19 cellular contexts compared by ENCODE assay signal in genomic region chr9:135773677-135774238, GRCh38.
DNase-seq lines count a peak whose midpoint lies in the region; ATAC-seq, FAIRE-seq and TF ChIP-seq lines count a peak whose summit lies in the region.
"Had no signal": no experiment of that assay in that cellular context is flagged by ENCODE, and none has a peak within 500 bp of the region (broad histone marks: within the 10 kb centered on the region; RNA-seq: fewer than 3 reads in every experiment).

No MANE protein-coding gene starts in this region.

- no peaks in the 10 kb centered on the region for H3K9me3 Mint-ChIP-seq in H9
- no peaks in the 10 kb centered on the region for H3K9me3 Mint-ChIP-seq in activated T-helper 2 cell treated with anti-CD3 and anti-CD28 coated beads, Interferon-gamma antibody, Interleukin-2, Interleukin-4, amounts not matched to agents 10 μg/mL and 5 μg/mL and 100 μg/mL, durations not matched to agents 14 hours and 24 hours and 36 hours
- H3K9me3 Mint-ChIP-seq: CD4-positive, alpha-beta T cell; GM23338; IgD-negative memory B cell had no signal

- TF ChIP-seq POLR2A in K562 (conservative IDR thresholded peaks at IDR 0.05) (no peak), stomach (IDR thresholded peaks at IDR 0.05) (no peak)

- CTCF ChIA-PET in SK-N-SH (lab: Yijun Ruan, JAX) (no interaction called here), K562 (lab: Yijun Ruan, JAX; ENCODE audit: low intra/inter-chr PET ratio) (no interaction called here)

- H3F3A ChIP-seq in SK-N-SH (replicated peaks; ENCODE audit: insufficient read depth) = no peaks in the 10 kb centered on the region

- H4K5ac ChIP-seq in H9 (ENCODE audit: insufficient read length, low read depth, low read length) = no peak overlapping the region

- no peak overlapping the region for H2BK12ac ChIP-seq in H9 (ENCODE audit: insufficient read length, low read depth, low read length)

- H2BK20ac ChIP-seq in H9 (ENCODE audit: low read depth, low read length, poor library complexity, severe bottlenecking) = no peak overlapping the region

- no peaks in the 10 kb centered on the region for H3K79me1 ChIP-seq in H9 (ENCODE audit: insufficient read depth, low read depth, low read length, poor library complexity, severe bottlenecking)

- H3K4me1 ChIP-seq in SK-N-SH (ENCODE audit: control insufficient read depth in 1 of 2, insufficient read depth in 2 of 2, low read depth in 1 of 2, low read length in 1 of 2) = no peaks in the 10 kb centered on the region
- no peaks in the 10 kb centered on the region for H3K4me1 ChIP-seq in H9 (ENCODE audit: insufficient read depth, low read length)
- H3K4me1 ChIP-seq in K562 (replicated peaks in 1 of 2; ENCODE audit: control insufficient read depth in 2 of 2, insufficient read depth in 2 of 2, low read length in 2 of 2) = peaks cover 0 to 49% of the 10 kb centered on the region in 2 experiments; a peak in 2 of 5 replicates
- no peaks in the 10 kb centered on the region for H3K4me1 ChIP-seq in stomach
- H3K4me1 ChIP-seq: A549, Caco-2, HAP-1 had no signal

- TF ChIP-seq CTCF in SK-N-SH (IDR thresholded peaks at IDR 0.05) (no peak), H9 (conservative IDR thresholded peaks at IDR 0.05) (no peak), K562 (IDR thresholded peaks at IDR 0.05 in 2 of 3, conservative IDR thresholded peaks at IDR 0.05 in 1 of 3; ENCODE audit: insufficient read depth in 2 of 3, low read depth in 1 of 3, low read length in 3 of 3) (no peak), stomach (IDR thresholded peaks at IDR 0.05) (no peak)

- no peak for TF ChIP-seq EP300 in SK-N-SH (IDR thresholded peaks at IDR 0.05; ENCODE audit: borderline replicate concordance in 1 of 2, low read depth in 1 of 2, low read length in 1 of 2)
- no peak for TF ChIP-seq EP300 in K562 (IDR thresholded peaks at IDR 0.05; ENCODE audit: low read length)
- no peak for TF ChIP-seq EP300 in stomach (IDR thresholded peaks at IDR 0.05)

- peak overlapping the region; percentile 1 for H4K8ac ChIP-seq in H9 (replicated peaks; ENCODE audit: insufficient read length, low read depth, low read length)

- H2BK120ac ChIP-seq in H9 (ENCODE audit: low read depth, low read length, poor library complexity, severe bottlenecking) = no peak overlapping the region

- no peaks in the 10 kb centered on the region for H3K9me2 ChIP-seq in SK-N-SH

- no peak overlapping the region for H4K91ac ChIP-seq in H9 (ENCODE audit: insufficient read length, low read depth, low read length)

- peaks cover 6% of the 10 kb centered on the region for H3K9me1 ChIP-seq in K562 (ENCODE audit: control insufficient read depth, insufficient read depth, low read length)

- H3K27me3 Mint-ChIP-seq in H9 (ENCODE audit: low read depth) = no peaks in the 10 kb centered on the region
- no peaks in the 10 kb centered on the region for H3K27me3 Mint-ChIP-seq in activated T-helper 2 cell treated with anti-CD3 and anti-CD28 coated beads, Interferon-gamma antibody, Interleukin-2, Interleukin-4, amounts not matched to agents 10 μg/mL and 5 μg/mL and 100 μg/mL, durations not matched to agents 14 hours and 24 hours and 36 hours (ENCODE audit: low read depth)
- H3K27me3 Mint-ChIP-seq: CD4-positive, alpha-beta T cell; IgD-negative memory B cell had no signal

- no peak overlapping the region for H3K4ac ChIP-seq in H9 (ENCODE audit: low read depth, low read length)

- no peak for ATAC-seq in SK-N-SH treated with all-trans-retinoic acid at 6 μM for 48 hours
- ATAC-seq in K562 = peak; percentile 33
- ATAC-seq: GM23338 had no signal

- H3K36me3 ChIP-seq in SK-N-SH (replicated peaks in 1 of 2; ENCODE audit: control insufficient read depth in 1 of 2, insufficient read depth in 2 of 2, low read length in 1 of 2) (no peaks in the 10 kb centered on the region), K562 (ENCODE audit: control insufficient read depth, insufficient read depth, low read length) (no peaks in the 10 kb centered on the region), stomach (no peaks in the 10 kb centered on the region)
- H3K36me3 ChIP-seq: HAP-1 had no signal

- intact Hi-C loops in K562 (cut with micrococcal nuclease) (no loop called here), stomach (cut with DNase I; ENCODE audit: low total_unique reads) (no loop called here)
- intact Hi-C loops in activated T-helper 2 cell treated with anti-CD3 and anti-CD28 coated beads, Interferon-gamma antibody, Interleukin-2, Interleukin-4, amounts not matched to agents 10 μg/mL and 5 μg/mL and 100 μg/mL, durations not matched to agents 14 hours and 24 hours and 36 hours (cut with micrococcal nuclease) = no loop called here

- no peak for TF ChIP-seq RAD21 in SK-N-SH (IDR thresholded peaks at IDR 0.05; ENCODE audit: low read length)
- TF ChIP-seq RAD21 in K562 (CRISPR knock-in tag; conservative IDR thresholded peaks at IDR 0.05 in 1 of 2, IDR thresholded peaks at IDR 0.05 in 1 of 2) = no peak

- H3K79me2 ChIP-seq in SK-N-SH (ENCODE audit: insufficient read depth) = no peaks in the 10 kb centered on the region
- no peaks in the 10 kb centered on the region for H3K79me2 ChIP-seq in H9 (ENCODE audit: insufficient read depth, low read length)
- H3K79me2 ChIP-seq in K562 (ENCODE audit: control insufficient read depth, insufficient read depth, low read length) = no peaks in the 10 kb centered on the region

- H3K27me3 ChIP-seq in SK-N-SH (ENCODE audit: insufficient read depth) (no peaks in the 10 kb centered on the region), H9 (ENCODE audit: insufficient read depth, low read length) (no peaks in the 10 kb centered on the region), K562 (ENCODE audit: control insufficient read depth in 2 of 2, insufficient read depth in 2 of 2, low read length in 2 of 2) (peaks cover 3 to 75% of the 10 kb centered on the region in 2 experiments; a peak in 3 of 5 replicates), stomach (peaks cover 0 to 58% (median 0%) of the 10 kb centered on the region in 3 donors)

- in situ Hi-C loops in K562 (cut with MboI) = no loop called here

- DNase-seq in SK-N-SH (peak; percentile 55), H9 (no peak), K562 (ENCODE audit: extremely low read depth in 1 of 4, low spot score in 3 of 4) (no peak), urothelium cell line (ENCODE audit: low spot score) (no peak), stomach (no peak)
- no peak for DNase-seq in activated T-helper 2 cell treated with anti-CD3 and anti-CD28 coated beads, Interferon-gamma antibody, Interleukin-2, Interleukin-4, amounts not matched to agents 10 μg/mL and 5 μg/mL and 100 μg/mL, durations not matched to agents 14 hours and 24 hours and 36 hours (ENCODE audit: low spot score)
- DNase-seq: AML-193; Caco-2; CD4-positive, alpha-beta T cell had no signal

- H2BK5ac ChIP-seq in H9 (ENCODE audit: insufficient read length, low read length) = no peak overlapping the region

- FAIRE-seq in K562 (lab: Jason Lieb, UNC) (no peak), urothelium cell line (lab: Jason Lieb, UNC) (peak; percentile 98)
- FAIRE-seq: D721Med, G401.6 had no signal

- no peaks in the 10 kb centered on the region for H3K36me3 Mint-ChIP-seq in H9 (ENCODE audit: insufficient read depth in 1 of 3, low read depth in 3 of 3)
- H3K36me3 Mint-ChIP-seq in activated T-helper 2 cell treated with anti-CD3 and anti-CD28 coated beads, Interferon-gamma antibody, Interleukin-2, Interleukin-4, amounts not matched to agents 10 μg/mL and 5 μg/mL and 100 μg/mL, durations not matched to agents 14 hours and 24 hours and 36 hours (ENCODE audit: low read depth) = no peaks in the 10 kb centered on the region
- H3K36me3 Mint-ChIP-seq: IgD-negative memory B cell had no signal

- H3K4me3 ChIP-seq in SK-N-SH (ENCODE audit: low read depth in 2 of 2, low read length in 1 of 2) (no peak overlapping the region), K562 (no peak overlapping the region), stomach (no peak overlapping the region)
- H3K4me3 ChIP-seq: A549, GM23338, HAP-1 had no signal

- no peak overlapping the region for H3K4me2 ChIP-seq in SK-N-SH
- H3K4me2 ChIP-seq in H9 (ENCODE audit: insufficient read depth, insufficient read length, low read length) = no peak overlapping the region
- H3K4me2 ChIP-seq in K562 (ENCODE audit: insufficient read depth, low read length) = no peak overlapping the region
- H3K4me2 ChIP-seq: A549, GM23338 had no signal

- 72% methylated on average over 10 of the region's 10 CpGs for WGBS in SK-N-SH (ENCODE audit: low lambda C conversion rate)
- WGBS in H9 (ENCODE audit: extremely low coverage, insufficient read length, low lambda C conversion rate) = no CpG with 5 or more reads among the region's 10 CpGs
- 14% methylated on average over 8 of the region's 10 CpGs for WGBS in K562 (ENCODE audit: insufficient coverage, low coverage, missing lambda C conversion rate)
- WGBS in stomach, 5 donors = 73 to 84% (median 78%) methylated on average over 10 of the region's 10 CpGs

- H3K27ac Mint-ChIP-seq in H9 = peak overlapping the region in 1 of 3 experiments; percentile 24; a peak in 1 of 7 replicates
- no peak overlapping the region for H3K27ac Mint-ChIP-seq in activated T-helper 2 cell treated with anti-CD3 and anti-CD28 coated beads, Interferon-gamma antibody, Interleukin-2, Interleukin-4, amounts not matched to agents 10 μg/mL and 5 μg/mL and 100 μg/mL, durations not matched to agents 14 hours and 24 hours and 36 hours
- H3K27ac Mint-ChIP-seq: CD4-positive, alpha-beta T cell; GM23338; IgD-negative memory B cell had no signal

- H3K23me2 ChIP-seq in H9 (ENCODE audit: insufficient read length, low read depth, low read length, poor library complexity, severe bottlenecking) = no peaks in the 10 kb centered on the region

- H3K9ac ChIP-seq in SK-N-SH (no peak overlapping the region), H9 (ENCODE audit: extremely low read depth, insufficient read length, low read length) (no peak overlapping the region), K562 (ENCODE audit: insufficient read depth in 1 of 2, low read depth in 2 of 2, low read length in 2 of 2) (no peak overlapping the region)

- H2AK5ac ChIP-seq in H9 (ENCODE audit: insufficient read length, low read length) = no peak overlapping the region

- H2BK15ac ChIP-seq in H9 (ENCODE audit: low read depth, low read length) = no peak overlapping the region

- no peak overlapping the region for H2AFZ ChIP-seq in SK-N-SH (ENCODE audit: low read depth)
- no peak overlapping the region for H2AFZ ChIP-seq in H9 (ENCODE audit: low read length)
- no peak overlapping the region for H2AFZ ChIP-seq in K562 (ENCODE audit: low read depth, low read length)
- H2AFZ ChIP-seq: GM23338 had no signal

- BruUV-seq in K562 (replicated peaks; lab: Mats Ljungman, UMichigan) = no TSS peak

- H3K4me1 Mint-ChIP-seq in H9 = no peaks in the 10 kb centered on the region
- H3K4me1 Mint-ChIP-seq in activated T-helper 2 cell treated with anti-CD3 and anti-CD28 coated beads, Interferon-gamma antibody, Interleukin-2, Interleukin-4, amounts not matched to agents 10 μg/mL and 5 μg/mL and 100 μg/mL, durations not matched to agents 14 hours and 24 hours and 36 hours (ENCODE audit: low read depth) = no peaks in the 10 kb centered on the region
- H3K4me1 Mint-ChIP-seq: GM23338, IgD-negative memory B cell had no signal

- H3K27ac ChIP-seq in SK-N-SH (ENCODE audit: low read depth in 2 of 2, low read length in 1 of 2) (no peak overlapping the region), H9 (ENCODE audit: insufficient read length, low read depth, low read length) (no peak overlapping the region), K562 (ENCODE audit: extremely low read depth, low read depth, low read length) (no peak overlapping the region; the same call in 2 of the 3 replicates), stomach (no peak overlapping the region)
- H3K27ac ChIP-seq: 22Rv1, A549, C4-2B, HL-60 had no signal

- no peak overlapping the region for H3K23ac ChIP-seq in H9 (ENCODE audit: insufficient read length, low read depth, low read length)

- H3T11ph ChIP-seq in H9 (ENCODE audit: low read length) = no peak overlapping the region

- H3K4me3 Mint-ChIP-seq in H9 = no peak overlapping the region
- H3K4me3 Mint-ChIP-seq in activated T-helper 2 cell treated with anti-CD3 and anti-CD28 coated beads, Interferon-gamma antibody, Interleukin-2, Interleukin-4, amounts not matched to agents 10 μg/mL and 5 μg/mL and 100 μg/mL, durations not matched to agents 14 hours and 24 hours and 36 hours (ENCODE audit: low read depth) = no peak overlapping the region
- H3K4me3 Mint-ChIP-seq: CD4-positive, alpha-beta T cell; GM23338; IgD-negative memory B cell had no signal

- POLR2A ChIA-PET in SK-N-SH (lab: Yijun Ruan, JAX) (no interaction called here), K562 (lab: Yijun Ruan, JAX) (no interaction called here)

- H3K9me3 ChIP-seq in SK-N-SH = no peaks in the 10 kb centered on the region
- H3K9me3 ChIP-seq in H9 (ENCODE audit: control insufficient read depth, low read depth, low read length) = no peaks in the 10 kb centered on the region
- no peaks in the 10 kb centered on the region for H3K9me3 ChIP-seq in K562 (replicated peaks; ENCODE audit: control insufficient read depth, insufficient read depth, low read depth, low read length)
- H3K9me3 ChIP-seq in stomach = no peaks in the 10 kb centered on the region
- H3K9me3 ChIP-seq: A549, Caco-2, HAP-1 had no signal

- peak overlapping the region; percentile 0 for H3K18ac ChIP-seq in H9 (ENCODE audit: insufficient read length, low read depth, low read length)

- H3K14ac ChIP-seq in H9 (ENCODE audit: insufficient read depth, low read length) = no peak overlapping the region

- no peak overlapping the region for H3K56ac ChIP-seq in H9 (ENCODE audit: insufficient read length, low read depth, low read length)

- no peaks in the 10 kb centered on the region for H4K20me1 ChIP-seq in SK-N-SH (ENCODE audit: insufficient read depth)
- peaks cover 2% of the 10 kb centered on the region for H4K20me1 ChIP-seq in H9 (ENCODE audit: control insufficient read depth, insufficient read depth, insufficient read length)
- H4K20me1 ChIP-seq in K562 (replicated peaks; ENCODE audit: control insufficient read depth, insufficient read depth, low read length) = peaks cover 17% of the 10 kb centered on the region
